In genomic region chr5:35987776-35988175, GRCh38 we compare ENCODE assay signal across 25 cellular contexts.
"Had no signal": no experiment of that assay in that cellular context is flagged by ENCODE, and none has a peak within 500 bp of the region (broad histone marks: within the 10 kb centered on the region; RNA-seq: fewer than 3 reads in every experiment).

No MANE protein-coding gene starts in this region.

- H3K4me1 Mint-ChIP-seq: naive B cell; naive thymus-derived CD8-positive, alpha-beta T cell; stimulated activated memory B cell treated with anti-CD40 and anti-IgM and Interleukin-4, amounts not matched to agents 10 μg/mL and 1 μg/mL and 100 μg/mL, for 72 hours; stimulated activated naive CD8-positive, alpha-beta T cell treated with anti-CD3 and anti-CD28 coated beads, Interleukin-15, amount 100 ng/mL, for 72 hours had no signal

- H3K36me3 Mint-ChIP-seq: natural killer cell treated with Interleukin-12 subunit alpha and Interleukin-12 subunit beta and Interleukin-15 and Interleukin-18, amount 100 ng/mL, for 72 hours; neural progenitor cell; stimulated activated memory B cell treated with anti-CD40 and anti-IgM and Interleukin-4, amounts not matched to agents 10 μg/mL and 1 μg/mL and 100 μg/mL, for 72 hours; type B pancreatic cell had no signal

- DNase-seq: naive B cell; naive thymus-derived CD8-positive, alpha-beta T cell; nucleus accumbens; pancreas; right cardiac atrium; right lobe of liver; sigmoid colon; small intestine; stimulated activated CD4-positive, alpha-beta T cell treated with anti-CD3 and anti-CD28 coated beads, Interleukin-15, amount 100 ng/mL, for 24 hours; stimulated activated CD4-positive, alpha-beta T cell treated with anti-CD3 and anti-CD28 coated beads, Interleukin-4, amount 100 ng/mL, for 1 hour; stimulated activated CD4-positive, alpha-beta T cell treated with anti-CD3 and anti-CD28 coated beads, Interleukin-4, amount 100 ng/mL, for 4 hours; stimulated activated CD8-positive, alpha-beta memory T cell treated with anti-CD3 and anti-CD28 coated beads, Interleukin-4, amount 100 ng/mL, for 48 hours; stimulated activated naive CD4-positive, alpha-beta T cell; stimulated activated naive CD8-positive, alpha-beta T cell treated with anti-CD3 and anti-CD28 coated beads, Interleukin-15, amount 100 ng/mL, for 72 hours; stimulated activated naive CD8-positive, alpha-beta T cell treated with anti-CD3 and anti-CD28 coated beads, Interleukin-15, Interleukin-2, amounts not matched to agents 100 U/mL and 50 U/mL, for 24 hours; substantia nigra; testis; tibial artery; transverse colon; upper lobe of right lung; uterus had no signal

- ATAC-seq: naive thymus-derived CD8-positive, alpha-beta T cell; natural killer cell treated with Interleukin-12 subunit alpha and Interleukin-12 subunit beta and Interleukin-15 and Interleukin-18, amount 100 ng/mL, for 72 hours; pancreas; right cardiac atrium; right lobe of liver; stimulated activated memory B cell treated with anti-CD40 and anti-IgM and Interleukin-4, amounts not matched to agents 10 μg/mL and 1 μg/mL and 100 μg/mL, for 72 hours; stimulated activated naive CD8-positive, alpha-beta T cell treated with anti-CD3 and anti-CD28 coated beads, Interleukin-15, amount 100 ng/mL, for 72 hours; stimulated activated naive CD8-positive, alpha-beta T cell treated with anti-CD3 and anti-CD28 coated beads, Interleukin-15, Interleukin-2, amounts not matched to agents 100 U/mL and 50 U/mL, for 24 hours; upper lobe of right lung had no signal

- FAIRE-seq: pancreas, small intestine had no signal

- H3K27ac Mint-ChIP-seq: naive B cell; naive thymus-derived CD8-positive, alpha-beta T cell; natural killer cell treated with Interleukin-12 subunit alpha and Interleukin-12 subunit beta and Interleukin-15 and Interleukin-18, amount 100 ng/mL, for 72 hours; neural progenitor cell; stimulated activated memory B cell treated with anti-CD40 and anti-IgM and Interleukin-4, amounts not matched to agents 10 μg/mL and 1 μg/mL and 100 μg/mL, for 72 hours; stimulated activated naive CD8-positive, alpha-beta T cell treated with anti-CD3 and anti-CD28 coated beads, Interleukin-15, amount 100 ng/mL, for 72 hours; type B pancreatic cell had no signal

- H3K4me3 Mint-ChIP-seq: naive B cell; naive thymus-derived CD8-positive, alpha-beta T cell; natural killer cell treated with Interleukin-12 subunit alpha and Interleukin-12 subunit beta and Interleukin-15 and Interleukin-18, amount 100 ng/mL, for 72 hours; neural progenitor cell; stimulated activated memory B cell treated with anti-CD40 and anti-IgM and Interleukin-4, amounts not matched to agents 10 μg/mL and 1 μg/mL and 100 μg/mL, for 72 hours; stimulated activated naive CD8-positive, alpha-beta T cell treated with anti-CD3 and anti-CD28 coated beads, Interleukin-15, amount 100 ng/mL, for 72 hours; type B pancreatic cell had no signal

- H3K9me3 Mint-ChIP-seq: type B pancreatic cell had no signal
